In the genomic region with DNA sequence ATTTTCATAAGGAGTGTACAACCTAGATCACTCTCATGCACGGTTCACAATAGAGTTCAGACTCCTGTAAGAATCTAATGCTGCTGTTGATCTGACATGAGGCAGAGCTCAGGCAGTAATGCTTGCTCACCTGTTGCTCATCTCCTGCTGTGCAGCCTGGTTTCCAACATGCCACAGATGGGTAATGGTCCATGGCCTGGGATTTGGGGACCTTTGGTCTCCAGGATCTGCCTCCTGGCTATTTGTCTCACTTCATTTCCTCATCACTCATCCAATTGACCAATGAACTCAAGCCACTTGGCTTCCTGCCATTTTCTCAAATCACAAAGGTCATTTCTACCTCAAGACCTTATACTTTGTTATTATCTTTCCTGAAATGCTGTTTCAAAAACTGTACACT, we compare ENCODE assay signal across 18 cellular contexts.
A peak's percentile ranks its signal among the peaks of the same experiment; 100 is the strongest.
DNase-seq lines count a peak whose midpoint lies in the region; TF ChIP-seq lines count a peak whose summit lies in the region.
"Had no signal": no experiment of that assay in that cellular context is flagged by ENCODE, and none has a peak within 500 bp of the region (broad histone marks: within the 10 kb centered on the region; RNA-seq: fewer than 3 reads in every experiment).

No MANE protein-coding gene starts in this region.

- H2BK5ac ChIP-seq in mesenchymal stem cell (ENCODE audit: low read depth, low read length, poor library complexity, severe bottlenecking): no peak overlapping the region

- H3K9me3 ChIP-seq in HEK293 (ENCODE audit: control insufficient read depth, insufficient read depth, low read depth, low read length): no peaks in the 10 kb centered on the region
- H3K9me3 ChIP-seq in mesenchymal stem cell (ENCODE audit: control insufficient read depth, low read length): no peaks in the 10 kb centered on the region
- H3K9me3 ChIP-seq: A549 had no signal

- H3K27ac ChIP-seq in HEK293 (ENCODE audit: extremely low read depth, low read depth, low read length): no peak overlapping the region
- no peak overlapping the region for H3K27ac ChIP-seq in mesenchymal stem cell (ENCODE audit: low read length, poor library complexity, severe bottlenecking)
- H3K27ac ChIP-seq: 22Rv1, A549, C4-2B had no signal

- no peak overlapping the region for H2AK5ac ChIP-seq in mesenchymal stem cell (ENCODE audit: low read length, severe bottlenecking)

- no peak overlapping the region for H4K91ac ChIP-seq in mesenchymal stem cell (ENCODE audit: low read length)

- H3K18ac ChIP-seq in mesenchymal stem cell (ENCODE audit: low read depth in 1 of 2, low read length in 2 of 2): no peak overlapping the region

- H3K14ac ChIP-seq in mesenchymal stem cell (ENCODE audit: low read length in 2 of 2): no peak overlapping the region

- H2AFZ ChIP-seq in mesenchymal stem cell (ENCODE audit: low read depth, low read length): peak overlapping the region; percentile 42

- no peak overlapping the region for H2BK12ac ChIP-seq in mesenchymal stem cell (ENCODE audit: low read length in 2 of 2)

- no peak for TF ChIP-seq CTCF in HEK293 (tag by site-specific recombination; IDR thresholded peaks at IDR 0.05)
- TF ChIP-seq CTCF in fibroblast of the aortic adventitia (IDR thresholded peaks at IDR 0.05; ENCODE audit: insufficient read depth, low read length): no peak
- no peak for TF ChIP-seq CTCF in GM20000 (IDR thresholded peaks at IDR 0.05; ENCODE audit: extremely low read depth, missing control alignments)

- no peaks in the 10 kb centered on the region for H3K27me3 ChIP-seq in mesenchymal stem cell (ENCODE audit: control insufficient read depth in 1 of 2, insufficient read depth in 1 of 2, low read length in 2 of 2)

- H2BK15ac ChIP-seq in mesenchymal stem cell (ENCODE audit: low read depth, poor library complexity, severe bottlenecking): no peak overlapping the region

- H3K4me1 ChIP-seq in HEK293 (ENCODE audit: control insufficient read depth, insufficient read depth, low read length): no peaks in the 10 kb centered on the region
- no peaks in the 10 kb centered on the region for H3K4me1 ChIP-seq in mesenchymal stem cell (ENCODE audit: control insufficient read depth, insufficient read depth, low read depth, low read length)
- H3K4me1 ChIP-seq: A549 had no signal

- no peaks in the 10 kb centered on the region for H3K36me3 ChIP-seq in HEK293 (ENCODE audit: control insufficient read depth in 2 of 2, insufficient read depth in 1 of 2, low read length in 2 of 2)
- H3K36me3 ChIP-seq in mesenchymal stem cell (ENCODE audit: control insufficient read depth in 1 of 2, insufficient read depth in 2 of 2, low read depth in 1 of 2, low read length in 2 of 2): no peaks in the 10 kb centered on the region

- CTCF ChIA-PET in HEK293 (lab: Yijun Ruan, JAX): interaction anchor here (2.3 kb wide), 1 partner anchor 165 kb away, joined by 7 read pairs; no protein-coding TSS in a partner anchor

- H3K4me2 ChIP-seq in mesenchymal stem cell (ENCODE audit: low read length, poor library complexity, severe bottlenecking): no peak overlapping the region
- H3K4me2 ChIP-seq: A549 had no signal

- peak overlapping the region in 1 of 2 experiments; percentile 69 for H3K23ac ChIP-seq in mesenchymal stem cell (ENCODE audit: low read length in 2 of 2)

- 90% methylated on average over 1 of the region's 1 CpG for WGBS in mesenchymal stem cell

- POLR2A ChIA-PET in HEK293 (lab: Yijun Ruan, JAX): no interaction called here

- peak overlapping the region in 1 of 2 experiments; percentile 51 for H3K4ac ChIP-seq in mesenchymal stem cell (ENCODE audit: low read depth in 1 of 2, low read length in 2 of 2)

- H3K4me3 ChIP-seq in HEK293 (ENCODE audit: low read depth, low read length) (no peak overlapping the region), fibroblast of the aortic adventitia (ENCODE audit: low read depth, low read length) (no peak overlapping the region), mesenchymal stem cell (ENCODE audit: insufficient read depth in 1 of 2, low read depth in 1 of 2, low read length in 2 of 2) (no peak overlapping the region)
- H3K4me3 ChIP-seq: A549 had no signal

- no peak overlapping the region for H2BK120ac ChIP-seq in mesenchymal stem cell (ENCODE audit: low read depth, low read length)

- H3K79me1 ChIP-seq in mesenchymal stem cell (replicated peaks; ENCODE audit: low read length, poor library complexity, severe bottlenecking): no peaks in the 10 kb centered on the region

- no peak overlapping the region for H4K8ac ChIP-seq in mesenchymal stem cell (ENCODE audit: low read length)

- no peak overlapping the region for H3K9ac ChIP-seq in mesenchymal stem cell (ENCODE audit: low read length)

- peak; percentile 15 for DNase-seq in DMS53 (lab: John Stamatoyannopoulos, UW)
- no peak for DNase-seq in DMS53 treated with DMSO at 0.1 percent for 48 hours (lab: John Stamatoyannopoulos, UW; ENCODE audit: unreplicated experiment)
- peak; percentile 0 for DNase-seq in fibroblast of the aortic adventitia (ENCODE audit: low read depth)
- DNase-seq in mesenchymal stem cell: no peak
- no peak for DNase-seq in activated naive CD4-positive, alpha-beta T cell treated with Interleukin-2 at 50 U/mL for 16 hours
- DNase-seq in COR-L47 (lab: John Stamatoyannopoulos, UW): no peak
- DNase-seq in GM20000 (ENCODE audit: low spot score): no peak
- DNase-seq: AML-193; CD4-positive, alpha-beta T cell; DMS 273 treated with DMSO at 0.1 percent for 48 hours; DMS79; GDM1; GOT3; H7 had no signal

TF ChIP-seq in HEK293, 187 proteins besides CTCF, POLR2A, EP300 and RAD21:
- TF ChIP-seq ZNF558 (tag by site-specific recombination; IDR thresholded peaks at IDR 0.05) (no peak), SCRT2 (tag by site-specific recombination; IDR thresholded peaks at IDR 0.05) (peak; percentile 54; the same call in 1 of the 2 replicates)

Comparison
In these comparisons a context has a peak if more than half of its experiments do, and no peak if none do; other contexts are left out.
1. DNase-seq: peak in DMS53 (single experiment) and fibroblast of the aortic adventitia (single experiment); none in DMS53 treated with DMSO at 0.1 percent for 48 hours (single experiment), mesenchymal stem cell (single experiment), activated naive CD4-positive, alpha-beta T cell treated with Interleukin-2 at 50 U/mL for 16 hours (single experiment), COR-L47 (single experiment) and GM20000 (single experiment).